ENCODE assay signal across 1 cellular context in genomic region chr14:24271834-24272263, GRCh38.
A peak's percentile ranks its signal among the peaks of the same experiment; 100 is the strongest.
TF ChIP-seq lines count a peak whose summit lies in the region.

No MANE protein-coding gene starts in this region.

TF ChIP-seq in HepG2, 621 proteins besides CTCF, POLR2A, EP300 and RAD21 (continued from another document):
- TF ChIP-seq THAP9 (CRISPR knock-in tag; IDR thresholded peaks at IDR 0.05; ENCODE audit: borderline replicate concordance) (no peak), ZNF816 (CRISPR knock-in tag; IDR thresholded peaks at IDR 0.05; ENCODE audit: borderline replicate concordance) (no peak), AKAP8 (CRISPR knock-in tag; IDR thresholded peaks at IDR 0.05) (no peak), ZNF180 (CRISPR knock-in tag; IDR thresholded peaks at IDR 0.05; ENCODE audit: borderline replicate concordance, low read depth) (no peak), HDAC1 (CRISPR knock-in tag; IDR thresholded peaks at IDR 0.05) (no peak), MTA3 (CRISPR knock-in tag; IDR thresholded peaks at IDR 0.05) (no peak), NR0B2 (CRISPR knock-in tag; IDR thresholded peaks at IDR 0.05) (no peak), ELK4 (CRISPR knock-in tag; IDR thresholded peaks at IDR 0.05; ENCODE audit: borderline replicate concordance) (no peak), TEF (CRISPR knock-in tag; IDR thresholded peaks at IDR 0.05) (no peak), SETDB1 (CRISPR knock-in tag; IDR thresholded peaks at IDR 0.05; ENCODE audit: borderline replicate concordance) (no peak), RFX5 (IDR thresholded peaks at IDR 0.05; ENCODE audit: low read depth, low read length) (no peak), SNAPC2 (CRISPR knock-in tag; IDR thresholded peaks at IDR 0.05) (no peak), LRRFIP1 (CRISPR knock-in tag; conservative IDR thresholded peaks at IDR 0.05) (peak; percentile 80; the same call in 1 of the 2 replicates), ZNF547 (CRISPR knock-in tag; IDR thresholded peaks at IDR 0.05) (no peak)
